8 cellular contexts compared by ENCODE assay signal in the genomic region with DNA sequence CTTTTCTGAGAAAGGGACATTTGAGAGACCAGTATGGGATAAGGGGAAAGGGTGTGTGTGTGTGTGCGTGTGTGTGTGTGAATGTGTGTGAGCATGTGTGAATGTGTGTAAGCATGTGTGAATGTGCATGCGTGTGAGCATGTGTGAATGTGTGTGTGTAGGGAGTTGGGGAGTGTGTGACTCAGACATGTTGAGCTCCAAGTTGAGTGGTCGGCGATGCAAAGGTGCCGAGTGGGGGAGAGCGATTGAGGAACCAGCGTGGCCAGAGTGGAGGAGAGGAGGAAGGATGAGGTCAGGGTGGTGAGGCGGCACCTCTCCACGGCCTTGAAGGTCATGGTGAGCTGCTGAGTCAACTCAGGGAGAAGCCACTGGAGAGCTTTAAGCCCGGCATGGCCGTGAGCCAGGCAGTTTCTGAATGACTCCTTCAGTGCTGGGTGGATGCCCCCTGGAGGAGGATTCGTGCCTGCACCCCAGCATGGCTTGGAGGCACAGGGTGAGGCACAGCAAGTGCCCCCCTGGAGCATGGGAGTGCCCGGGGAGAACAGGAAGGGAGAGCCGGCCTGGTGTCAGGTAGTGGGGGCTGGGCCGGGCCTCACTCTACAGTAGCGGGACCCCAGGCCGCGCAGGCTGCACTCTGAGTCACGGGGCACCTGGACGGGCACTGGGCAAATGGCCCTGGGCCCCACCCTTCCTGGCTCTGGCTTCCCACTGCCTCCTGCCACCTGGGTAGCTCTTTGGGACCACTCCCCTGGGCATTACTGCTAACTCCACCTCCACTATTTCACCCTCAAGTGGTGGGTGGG. TPM values are rescaled to one million over a fixed set of nuclear protein-coding genes. Genes with fewer than 3 reads are reported as not detected.
DNase-seq lines count a peak whose midpoint lies in the region; ATAC-seq and TF ChIP-seq lines count a peak whose summit lies in the region.

No MANE protein-coding gene starts in this region.

- H3K4me3 Mint-ChIP-seq in glutamatergic neuron (ENCODE audit: unreplicated experiment) = peak overlapping the region; percentile 21

- POLR2A ChIA-PET in RWPE1 (lab: Yijun Ruan, JAX; ENCODE audit: low non-redundant PET) = interaction anchor here (0.5 to 2.2 kb wide), 4 partner anchors 14 to 352 kb away, joined by 3 to 17 read pairs (median 4); a partner anchor contains a TSS

- H3K27ac Mint-ChIP-seq in glutamatergic neuron (ENCODE audit: unreplicated experiment) = peak overlapping the region; percentile 36

- intact Hi-C loops in sciatic nerve (cut with DNase I) = no loop called here

- H3K9me3 Mint-ChIP-seq in glutamatergic neuron (ENCODE audit: unreplicated experiment) = peaks cover 15% of the 10 kb centered on the region

- peaks cover 4% of the 10 kb centered on the region for H3K36me3 Mint-ChIP-seq in glutamatergic neuron (ENCODE audit: unreplicated experiment)

- CTCF ChIA-PET in RWPE1 (lab: Yijun Ruan, JAX) = interaction anchor here (0.6 to 2.6 kb wide), 8 partner anchors 9 to 562 kb away, joined by 3 to 34 read pairs (median 8); a partner anchor contains a TSS

- H3K4me1 Mint-ChIP-seq in glutamatergic neuron (ENCODE audit: low read depth, unreplicated experiment) = peaks cover 17% of the 10 kb centered on the region

- ATAC-seq in HG03439 (IDR thresholded peaks at IDR 0.05; ENCODE audit: unreplicated experiment) (peak; percentile 51), sciatic nerve (peak; percentile 58), HG03457 (IDR thresholded peaks at IDR 0.05; ENCODE audit: unreplicated experiment) (no peak)

- peak; percentile 75 for TF ChIP-seq CTCF in RWPE1 (conservative IDR thresholded peaks at IDR 0.05; ENCODE audit: low read depth)
- peak; percentile 59 for TF ChIP-seq CTCF in glutamatergic neuron (IDR thresholded peaks at IDR 0.05; ENCODE audit: partially characterized antibody, unreplicated experiment)

- DNase-seq in NCI-H748 (lab: John Stamatoyannopoulos, UW; ENCODE audit: unreplicated experiment) = peak; percentile 11
- no peak for DNase-seq in NCI-H748 treated with DMSO at 0.1 percent for 48 hours (lab: John Stamatoyannopoulos, UW)
- peak; percentile 85 for DNase-seq in RWPE1 (ENCODE audit: low spot score)
- peak; percentile 29 to 45 for DNase-seq in activated T-helper 1 cell treated with anti-CD3 and anti-CD28 coated beads, Interleukin-2, amount 50 U/mL, for 16 hours (ENCODE audit: low read depth in 1 of 2, low spot score in 1 of 2)
- DNase-seq in glutamatergic neuron = peak; percentile 62
- no peak for DNase-seq in sciatic nerve (ENCODE audit: low spot score)

- peak overlapping the region; percentile 98 for H3K27ac ChIP-seq in RWPE1

- peaks cover 14% of the 10 kb centered on the region for H3K27me3 Mint-ChIP-seq in glutamatergic neuron (ENCODE audit: unreplicated experiment)

RNA-seq across cellular contexts. Expression of a gene that starts 8.2 kb away (rescaled TPM):
- 83.6 TPM for total RNA-seq in glutamatergic neuron (ENCODE audit: unreplicated experiment)
- 12.9 TPM for total RNA-seq in sciatic nerve

RNA-seq across cellular contexts. Expression of a gene that starts 13.8 kb away (rescaled TPM):
- total RNA-seq in glutamatergic neuron (ENCODE audit: unreplicated experiment) (418 TPM), sciatic nerve (143 TPM)

RNA-seq across cellular contexts. Expression of a gene that starts 14.4 kb away (rescaled TPM):
- 93.1 TPM for total RNA-seq in glutamatergic neuron (ENCODE audit: unreplicated experiment)
- 149 TPM for total RNA-seq in sciatic nerve

RNA-seq across cellular contexts. Expression of a gene that starts 26.4 kb away (rescaled TPM):
- total RNA-seq in glutamatergic neuron (ENCODE audit: unreplicated experiment) (69.9 TPM), sciatic nerve (17.4 TPM)

RNA-seq across cellular contexts. Expression of a gene that starts 27.2 kb away (rescaled TPM):
- 3.2 TPM for total RNA-seq in glutamatergic neuron (ENCODE audit: unreplicated experiment)
- total RNA-seq in sciatic nerve = 23.8 TPM

Comparison
In these comparisons a context has a peak if more than half of its experiments do, and no peak if none do; other contexts are left out.
1. DNase-seq: peak in NCI-H748 (single experiment), RWPE1 (single experiment), activated T-helper 1 cell treated with anti-CD3 and anti-CD28 coated beads, Interleukin-2, amount 50 U/mL, for 16 hours (2 of 2) and glutamatergic neuron (single experiment); none in NCI-H748 treated with DMSO at 0.1 percent for 48 hours (single experiment) and sciatic nerve (single experiment).